In the genomic region with DNA sequence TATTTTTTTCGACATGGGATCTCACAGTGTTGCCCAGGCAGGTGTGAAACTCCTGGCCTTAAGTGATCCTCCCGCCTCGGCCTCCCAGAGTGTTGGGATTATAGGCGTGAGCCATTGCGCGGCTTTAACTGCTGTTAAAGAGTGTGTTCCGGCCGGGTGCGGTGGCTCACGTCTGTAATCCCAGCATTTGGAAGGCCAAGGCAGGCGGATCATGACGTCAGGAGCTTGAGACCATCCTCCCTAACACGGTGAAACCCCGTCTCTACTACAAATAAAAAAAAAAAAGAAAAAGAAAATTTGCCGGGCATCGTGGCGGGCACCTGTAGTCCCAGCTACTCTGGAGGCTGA, we compare ENCODE assay signal across 1 cellular context.
TF ChIP-seq lines count a peak whose summit lies in the region.

No MANE protein-coding gene starts in this region.

TF ChIP-seq in H1, 55 proteins besides CTCF, POLR2A, EP300 and RAD21 (continued from another document):
- TF ChIP-seq KDM1A (IDR thresholded peaks at IDR 0.05; ENCODE audit: borderline replicate concordance, low read length) (peak; percentile 39; the same call in 1 of the 2 replicates), BACH1 (IDR thresholded peaks at IDR 0.05; ENCODE audit: low read length) (no peak), FOSL1 (IDR thresholded peaks at IDR 0.05; ENCODE audit: insufficient read depth, low read depth, low read length) (no peak), GABPA (IDR thresholded peaks at IDR 0.05; ENCODE audit: borderline replicate concordance, insufficient read depth, low read length) (no peak), PHF8 (conservative IDR thresholded peaks at IDR 0.05; ENCODE audit: low read depth, low read length) (no peak)
